13 cellular contexts compared by ENCODE assay signal in the genomic region with DNA sequence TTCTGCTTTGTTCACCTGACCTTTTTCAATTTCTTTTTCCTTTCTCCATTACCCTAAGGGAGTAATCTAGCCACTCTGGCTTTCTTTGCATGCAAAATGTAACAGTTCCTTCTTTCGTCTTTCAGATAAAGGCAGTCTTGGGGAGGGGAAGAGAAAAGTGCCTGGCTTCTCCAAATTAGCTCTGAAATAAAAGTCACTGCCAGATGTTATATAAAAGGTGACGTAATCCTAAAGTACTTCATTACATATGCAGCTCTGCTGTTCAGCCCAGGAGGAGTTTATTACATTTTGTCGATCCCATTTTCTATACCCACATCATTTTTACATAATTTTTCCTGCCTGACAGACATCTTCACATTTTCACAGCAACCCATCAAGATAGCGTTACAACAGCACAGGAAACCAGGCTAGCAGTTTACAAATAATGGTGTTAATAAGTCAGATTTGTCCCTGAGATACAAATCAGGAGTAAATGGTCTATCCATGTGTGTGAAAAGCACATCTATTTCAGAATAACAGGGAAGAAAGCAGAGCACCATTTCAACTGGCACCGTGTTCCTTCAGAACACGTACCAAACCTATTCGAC.
DNase-seq lines count a peak whose midpoint lies in the region; ATAC-seq and TF ChIP-seq lines count a peak whose summit lies in the region.
"Had no signal": no experiment of that assay in that cellular context is flagged by ENCODE, and none has a peak within 500 bp of the region (broad histone marks: within the 10 kb centered on the region; RNA-seq: fewer than 3 reads in every experiment).

No MANE protein-coding gene starts in this region.

- H3K4me3 Mint-ChIP-seq in activated naive CD4-positive, alpha-beta T cell treated with anti-CD3 and anti-CD28 coated beads for 36 hours = no peak overlapping the region

- no peak for ATAC-seq in HG03159 (IDR thresholded peaks at IDR 0.05; ENCODE audit: unreplicated experiment)
- ATAC-seq: gastroesophageal sphincter had no signal

- H3K27me3 ChIP-seq in endocrine pancreas (ENCODE audit: control insufficient read depth, insufficient read depth, low read length) = no peaks in the 10 kb centered on the region
- no peaks in the 10 kb centered on the region for H3K27me3 ChIP-seq in vagina
- H3K27me3 ChIP-seq: cardiac muscle cell, gastroesophageal sphincter, upper lobe of right lung had no signal

- H3K9me3 Mint-ChIP-seq in activated naive CD4-positive, alpha-beta T cell treated with anti-CD3 and anti-CD28 coated beads for 36 hours = no peaks in the 10 kb centered on the region

- H3K27me3 Mint-ChIP-seq in activated naive CD4-positive, alpha-beta T cell treated with anti-CD3 and anti-CD28 coated beads for 36 hours (ENCODE audit: low read depth) = peaks cover 5% of the 10 kb centered on the region

- TF ChIP-seq POLR2A in vagina (IDR thresholded peaks at IDR 0.05) = no peak

- no peak overlapping the region for H3K27ac Mint-ChIP-seq in activated naive CD4-positive, alpha-beta T cell treated with anti-CD3 and anti-CD28 coated beads for 36 hours

- H3K4me1 ChIP-seq in endocrine pancreas (ENCODE audit: control insufficient read depth, insufficient read depth, low read length) (no peaks in the 10 kb centered on the region), vagina (peaks cover 4% of the 10 kb centered on the region)
- H3K4me1 ChIP-seq: gastroesophageal sphincter, stomach, upper lobe of right lung had no signal

- no peaks in the 10 kb centered on the region for H3K4me1 Mint-ChIP-seq in activated naive CD4-positive, alpha-beta T cell treated with anti-CD3 and anti-CD28 coated beads for 36 hours (ENCODE audit: low read depth)

- intact Hi-C loops in vagina (cut with DNase I) = no loop called here
- intact Hi-C loops in activated naive CD4-positive, alpha-beta T cell treated with anti-CD3 and anti-CD28 coated beads for 36 hours (cut with micrococcal nuclease) = loop anchor here (1.0 to 5.0 kb wide), 3 partner anchors 545 to 1761 kb away; no protein-coding TSS in a partner anchor

- no peak overlapping the region for H3K9ac ChIP-seq in endocrine pancreas (ENCODE audit: control insufficient read depth, insufficient read depth, low read length)

- CTCF ChIA-PET in activated naive CD4-positive, alpha-beta T cell treated with anti-CD3 and anti-CD28 coated beads for 36 hours (lab: Charles Lee) = interaction anchor here (0.6 to 1.1 kb wide), 5 partner anchors 14 to 332 kb away, joined by 3 to 4 read pairs (median 3); no protein-coding TSS in a partner anchor

- H3K4me3 ChIP-seq in endocrine pancreas (ENCODE audit: control insufficient read depth, insufficient read depth, low read length) (peak overlapping the region; percentile 29), vagina (no peak overlapping the region)
- H3K4me3 ChIP-seq: cardiac muscle cell, gastroesophageal sphincter, stomach, upper lobe of right lung had no signal

- no peaks in the 10 kb centered on the region for H3K9me3 ChIP-seq in endocrine pancreas (ENCODE audit: control insufficient read depth, low read length)
- H3K9me3 ChIP-seq in vagina = no peaks in the 10 kb centered on the region
- H3K9me3 ChIP-seq: gastroesophageal sphincter, stomach, upper lobe of right lung had no signal

- TF ChIP-seq CTCF in vagina (IDR thresholded peaks at IDR 0.05) = no peak

- DNase-seq in NCI-H82 (lab: John Stamatoyannopoulos, UW) (peak; percentile 0), NCI-H82 treated with DMSO at 0.1 percent for 48 hours (lab: John Stamatoyannopoulos, UW; ENCODE audit: unreplicated experiment) (no peak), RPMI7951 (ENCODE audit: low read depth) (peak; percentile 13), vagina (ENCODE audit: extremely low spot score in 2 of 2) (no peak), HPDE6-E6E7 (ENCODE audit: extremely low spot score) (no peak)
- DNase-seq in activated naive CD4-positive, alpha-beta T cell treated with anti-CD3 and anti-CD28 coated beads for 36 hours = no peak
- DNase-seq: upper lobe of right lung had no signal

- H3K36me3 ChIP-seq in endocrine pancreas (ENCODE audit: control insufficient read depth, insufficient read depth, low read length) (no peaks in the 10 kb centered on the region), vagina (no peaks in the 10 kb centered on the region)
- H3K36me3 ChIP-seq: cardiac muscle cell, gastroesophageal sphincter, stomach, upper lobe of right lung, WERI-Rb-1 had no signal

- no peaks in the 10 kb centered on the region for H3K36me3 Mint-ChIP-seq in activated naive CD4-positive, alpha-beta T cell treated with anti-CD3 and anti-CD28 coated beads for 36 hours (ENCODE audit: low read depth)

- peak overlapping the region; percentile 30 for H3K27ac ChIP-seq in vagina
- H3K27ac ChIP-seq: cardiac muscle cell, gastroesophageal sphincter, stomach, upper lobe of right lung, WERI-Rb-1 had no signal

Comparison
In these comparisons a context has a peak if more than half of its experiments do, and no peak if none do; other contexts are left out.
1. DNase-seq: peak in NCI-H82 (single experiment) and RPMI7951 (single experiment); none in NCI-H82 treated with DMSO at 0.1 percent for 48 hours (single experiment), vagina (0 of 2), activated naive CD4-positive, alpha-beta T cell treated with anti-CD3 and anti-CD28 coated beads for 36 hours (single experiment) and HPDE6-E6E7 (single experiment).